In the genomic region with DNA sequence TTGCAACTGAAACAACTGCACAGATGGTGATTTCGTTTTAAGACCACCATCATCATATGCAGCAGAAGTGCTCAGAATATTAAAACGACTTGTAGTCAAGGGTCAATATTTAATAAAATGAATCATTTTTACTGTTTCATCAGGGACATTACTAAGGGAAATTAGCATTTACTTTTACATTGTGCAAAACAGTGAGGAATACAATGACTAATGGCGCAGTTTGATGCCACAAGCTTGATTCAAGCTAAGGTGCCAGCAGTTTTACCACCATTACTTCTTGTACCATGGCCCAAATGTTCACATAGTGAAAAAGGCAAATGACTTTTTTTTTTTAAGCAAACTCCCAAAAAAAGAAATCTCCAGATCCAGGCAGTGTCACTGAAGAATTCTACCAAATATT, we compare ENCODE assay signal across 20 cellular contexts.
DNase-seq lines count a peak whose midpoint lies in the region; ATAC-seq, FAIRE-seq and TF ChIP-seq lines count a peak whose summit lies in the region.
"Had no signal": no experiment of that assay in that cellular context is flagged by ENCODE, and none has a peak within 500 bp of the region (broad histone marks: within the 10 kb centered on the region; RNA-seq: fewer than 3 reads in every experiment).

No MANE protein-coding gene starts in this region.

- no peak; a peak in 1 of 5 replicates for TF ChIP-seq EP300 in A549 (IDR thresholded peaks at IDR 0.05)

- no peak for FAIRE-seq in A549 (lab: Jason Lieb, UNC)
- FAIRE-seq: G401.6, GM19239, H54 had no signal

- H3K4me1 ChIP-seq in A549 (peaks cover 21% of the 10 kb centered on the region), PC-3 (ENCODE audit: insufficient read depth, low read length) (peaks cover 10% of the 10 kb centered on the region; the same call in 1 of the 2 replicates)
- H3K4me1 ChIP-seq: Caco-2, HAP-1 had no signal

- ATAC-seq in A549 (peak; percentile 74 to 82), PC-3 (no peak)
- ATAC-seq: CD8-positive, alpha-beta T cell had no signal

- no peaks in the 10 kb centered on the region for H3K9me2 ChIP-seq in PC-3 (replicated peaks; ENCODE audit: low read length)

- BruUV-seq in PC-3 (replicated peaks; lab: Mats Ljungman, UMichigan), result no TSS peak

- no peak for TF ChIP-seq POLR2A in A549 (IDR thresholded peaks at IDR 0.05; ENCODE audit: low read length)

- H4K20me1 ChIP-seq in PC-3 (ENCODE audit: low read length), result no peaks in the 10 kb centered on the region
- H4K20me1 ChIP-seq: BLaER1 had no signal

- TF ChIP-seq CTCF in A549 (IDR thresholded peaks at IDR 0.05) (no peak), PC-3 (conservative IDR thresholded peaks at IDR 0.05; ENCODE audit: low read depth, low read length) (no peak), dorsolateral prefrontal cortex (IDR thresholded peaks at IDR 0.05 in 54 of 56, conservative IDR thresholded peaks at IDR 0.05 in 2 of 56; ENCODE audit: low read depth in 1 of 56, partially characterized antibody in 56 of 56) (no peak)

- TF ChIP-seq RAD21 in A549 (conservative IDR thresholded peaks at IDR 0.05 in 1 of 2, IDR thresholded peaks at IDR 0.05 in 1 of 2), result no peak

- H3K9me3 ChIP-seq in A549 (peaks cover 6% of the 10 kb centered on the region; the same call in 2 of the 3 replicates), PC-3 (ENCODE audit: low read length) (no peaks in the 10 kb centered on the region)
- H3K9me3 ChIP-seq: BLaER1, Caco-2, HAP-1 had no signal

- H3K9ac ChIP-seq in PC-3 (ENCODE audit: low read length), result no peak overlapping the region
- H3K9ac ChIP-seq: BLaER1 had no signal

- no peaks in the 10 kb centered on the region for H3F3A ChIP-seq in PC-3 (ENCODE audit: low read length, unreplicated experiment)

- POLR2A ChIA-PET in A549 (lab: Yijun Ruan, JAX), result interaction anchor here (0.7 kb wide), 1 partner anchor 1316 kb away, joined by 3 read pairs; no protein-coding TSS in a partner anchor
- POLR2A ChIA-PET in PC-3 (lab: Charles Lee; ENCODE audit: unreplicated experiment), result no interaction called here

- H3K4me3 ChIP-seq in A549 (no peak overlapping the region), PC-3 (ENCODE audit: low read length) (no peak overlapping the region), dorsolateral prefrontal cortex (no peak overlapping the region)
- H3K4me3 ChIP-seq: BLaER1, HAP-1 had no signal

- H3K79me2 ChIP-seq in PC-3 (ENCODE audit: low read length), result no peaks in the 10 kb centered on the region

- no peaks in the 10 kb centered on the region for H3K36me3 ChIP-seq in PC-3 (ENCODE audit: low read depth, low read length)
- H3K36me3 ChIP-seq: BLaER1, HAP-1 had no signal

- CTCF ChIA-PET in A549 (lab: Yijun Ruan, JAX), result interaction anchor here (0.9 to 1.1 kb wide), 2 partner anchors 115 to 225 kb away, joined by 3 read pairs; no protein-coding TSS in a partner anchor
- CTCF ChIA-PET in PC-3 (lab: Charles Lee), result no interaction called here

- peak overlapping the region; percentile 70 for H3K4me2 ChIP-seq in A549
- no peak overlapping the region for H3K4me2 ChIP-seq in PC-3 (ENCODE audit: low read length)
- H3K4me2 ChIP-seq: BLaER1 had no signal

- H3K27ac ChIP-seq in A549 (peak overlapping the region; percentile 78 to 83), PC-3 (ENCODE audit: low read length) (no peak overlapping the region), dorsolateral prefrontal cortex (peak overlapping the region in 32 of 59 donors; percentile 1 to 81 (median 42))
- H3K27ac ChIP-seq: BLaER1, C4-2B had no signal

- DNase-seq in A549 (ENCODE audit: low read depth in 1 of 2, low spot score in 1 of 2) (peak in 1 of 2 experiments; percentile 60), PC-3 (peak; percentile 28), dorsolateral prefrontal cortex (no peak), SW480 (ENCODE audit: low spot score) (no peak), epidermal melanocyte (ENCODE audit: insufficient read length, low spot score) (no peak), GM19240 (ENCODE audit: insufficient read length, low spot score) (no peak)
- DNase-seq: 8988T; Caco-2; CD4-positive, CD25-positive, alpha-beta regulatory T cell; CD8-positive, alpha-beta T cell; DMS153; DND-41; GOT3; HFFc6 had no signal

- intact Hi-C loops in PC-3 (cut with micrococcal nuclease), result no loop called here
- intact Hi-C loops in dorsolateral prefrontal cortex (cut with DNase I), result loop anchor here in 1 of 2 donors (10.0 kb wide), 1 partner anchor 102 kb away; no protein-coding TSS in a partner anchor

- H2AFZ ChIP-seq in PC-3 (ENCODE audit: low read length), result no peak overlapping the region

- H3K27me3 ChIP-seq in PC-3 (ENCODE audit: low read length) (no peaks in the 10 kb centered on the region), dorsolateral prefrontal cortex (no peaks in the 10 kb centered on the region)
- H3K27me3 ChIP-seq: BLaER1 had no signal

- 7% methylated on average over 3 of the region's 3 CpGs for WGBS in A549 (ENCODE audit: missing lambda C conversion rate)

TF ChIP-seq in A549, 52 proteins besides CTCF, POLR2A, EP300 and RAD21:
- TF ChIP-seq HMGXB4 (CRISPR knock-in tag; IDR thresholded peaks at IDR 0.05; ENCODE audit: borderline replicate concordance) (no peak), FOSL2 (IDR thresholded peaks at IDR 0.05) (no peak; the same call in 1 of the 2 replicates), FOSL2 (CRISPR knock-in tag; IDR thresholded peaks at IDR 0.05) (peak; percentile 64)
